1 cellular context compared by ENCODE assay signal in genomic region chr17:80046709-80047108, GRCh38. TPM values are rescaled to one million over a fixed set of nuclear protein-coding genes. Genes with fewer than 3 reads are reported as not detected.
"Had no signal": no experiment of that assay in that cellular context is flagged by ENCODE, and none has a peak within 500 bp of the region (broad histone marks: within the 10 kb centered on the region; RNA-seq: fewer than 3 reads in every experiment).

No MANE protein-coding gene starts in this region.

RNA-seq across cellular contexts. Expression of gene CCDC40, which starts 10.3 kb away (rescaled TPM):
- polyA plus RNA-seq: IgD-negative memory B cell had no signal
